25 cellular contexts compared by ENCODE assay signal in the genomic region with DNA sequence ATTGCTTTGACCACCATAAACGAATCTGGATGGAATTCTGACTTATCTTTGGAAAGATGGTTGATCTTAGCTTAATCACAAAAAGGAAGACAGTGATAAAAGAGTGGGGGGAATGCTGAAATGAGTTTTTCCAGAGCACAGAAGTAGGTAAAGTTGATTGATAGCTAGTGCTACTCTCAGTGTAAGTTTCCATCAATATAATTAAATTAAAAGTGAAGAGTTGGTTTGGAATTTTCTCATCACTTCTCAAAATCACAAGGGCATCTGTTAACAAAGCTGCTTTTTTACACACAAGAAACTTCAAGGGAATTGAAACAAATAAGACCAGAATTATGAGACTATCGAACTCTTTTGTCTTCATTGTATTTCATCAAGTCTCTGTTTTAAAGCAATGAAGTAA.
"Had no signal": no experiment of that assay in that cellular context is flagged by ENCODE, and none has a peak within 500 bp of the region (broad histone marks: within the 10 kb centered on the region; RNA-seq: fewer than 3 reads in every experiment).

No MANE protein-coding gene starts in this region.

- H3K4me1 ChIP-seq: colonic mucosa, esophagus muscularis mucosa, esophagus squamous epithelium, foreskin keratinocyte, gastrocnemius medialis, gastroesophageal sphincter, heart left ventricle, heart right ventricle had no signal

- H3K4me2 ChIP-seq: hepatocyte had no signal

- ATAC-seq: effector memory CD8-positive, alpha-beta T cell; esophagus mucosa; foreskin keratinocyte; gastrocnemius medialis; gastroesophageal sphincter; heart left ventricle; heart right ventricle had no signal

- DNase-seq: colonic mucosa; cortex of kidney; dermis blood vessel endothelial cell; dorsolateral prefrontal cortex; effector CD4-positive, alpha-beta T cell; effector CD8-positive, alpha-beta T cell; effector memory CD4-positive, alpha-beta T cell; effector memory CD8-positive, alpha-beta T cell; endodermal cell; erythroblast; esophagus squamous epithelium; foreskin fibroblast; foreskin keratinocyte; foreskin melanocyte; gastrocnemius medialis; glutamatergic neuron; head of caudate nucleus; heart left ventricle; heart right ventricle had no signal

- H3K4me3 ChIP-seq: colonic mucosa, coronary artery, dorsolateral prefrontal cortex, esophagus muscularis mucosa, esophagus squamous epithelium, gastrocnemius medialis, gastroesophageal sphincter, heart left ventricle, heart right ventricle, hepatocyte had no signal

- H3K9me3 ChIP-seq: colonic mucosa, esophagus squamous epithelium, gastrocnemius medialis, gastroesophageal sphincter had no signal

- H3K27me3 ChIP-seq: colonic mucosa, dorsolateral prefrontal cortex, esophagus muscularis mucosa, esophagus squamous epithelium, foreskin keratinocyte, gastrocnemius medialis, gastroesophageal sphincter, heart left ventricle, heart right ventricle, hepatocyte had no signal

- H3K79me2 ChIP-seq: hepatocyte had no signal

- H3K27ac ChIP-seq: colonic mucosa, coronary artery, dorsolateral prefrontal cortex, epithelial cell of prostate, esophagus muscularis mucosa, esophagus squamous epithelium, foreskin keratinocyte, gastrocnemius medialis, gastroesophageal sphincter, heart left ventricle, heart right ventricle, hepatocyte had no signal

- H3K36me3 ChIP-seq: colonic mucosa, esophagus muscularis mucosa, esophagus squamous epithelium, gastrocnemius medialis, gastroesophageal sphincter, heart left ventricle, heart right ventricle had no signal

- H2AFZ ChIP-seq: hepatocyte had no signal
